ENCODE assay signal across 14 cellular contexts in genomic region chr18:79789901-79790885, GRCh38. TPM values are rescaled to one million over a fixed set of nuclear protein-coding genes. Genes with fewer than 3 reads are reported as not detected.
A peak's percentile ranks its signal among the peaks of the same experiment; 100 is the strongest.
DNase-seq lines count a peak whose midpoint lies in the region; ATAC-seq and TF ChIP-seq lines count a peak whose summit lies in the region.
"Had no signal": no experiment of that assay in that cellular context is flagged by ENCODE, and none has a peak within 500 bp of the region (broad histone marks: within the 10 kb centered on the region; RNA-seq: fewer than 3 reads in every experiment).

No MANE protein-coding gene starts in this region.

- H3K27ac ChIP-seq in osteoblast (ENCODE audit: low read depth, low read length), result peak overlapping the region; percentile 66

- H3K27me3 Mint-ChIP-seq in stimulated activated naive CD8-positive, alpha-beta T cell treated with anti-CD3 and anti-CD28 coated beads, Interleukin-15, amount 100 ng/mL, for 72 hours, result peaks cover 89% of the 10 kb centered on the region
- peaks cover 44% of the 10 kb centered on the region for H3K27me3 Mint-ChIP-seq in WTC11 (ENCODE audit: low read depth)

- H3K9me3 ChIP-seq in osteoblast (ENCODE audit: low read depth, low read length), result no peaks in the 10 kb centered on the region
- H3K9me3 ChIP-seq: heart left ventricle had no signal

- H3K79me2 ChIP-seq in osteoblast (ENCODE audit: insufficient read depth, low read length), result no peaks in the 10 kb centered on the region

- H3K27me3 ChIP-seq in osteoblast (ENCODE audit: insufficient read depth, low read length), result peaks cover 41% of the 10 kb centered on the region

- no peak overlapping the region for H2AFZ ChIP-seq in osteoblast (ENCODE audit: low read length)

- no peak overlapping the region for H3K4me2 ChIP-seq in osteoblast (ENCODE audit: insufficient read depth, low read length)

- H3K36me3 Mint-ChIP-seq in WTC11, result no peaks in the 10 kb centered on the region

- no peaks in the 10 kb centered on the region for H4K20me1 ChIP-seq in osteoblast (ENCODE audit: insufficient read depth, low read length)

- TF ChIP-seq CTCF in osteoblast (IDR thresholded peaks at IDR 0.05; ENCODE audit: extremely low read depth, low read depth, low read length) (no peak), WTC11 (IDR thresholded peaks at IDR 0.05) (no peak)

- H3K9me3 Mint-ChIP-seq in stimulated activated naive CD8-positive, alpha-beta T cell treated with anti-CD3 and anti-CD28 coated beads, Interleukin-15, amount 100 ng/mL, for 72 hours, result no peaks in the 10 kb centered on the region
- no peaks in the 10 kb centered on the region for H3K9me3 Mint-ChIP-seq in WTC11
- H3K9me3 Mint-ChIP-seq: immature natural killer cell had no signal

- no peaks in the 10 kb centered on the region for H3K36me3 ChIP-seq in osteoblast (ENCODE audit: insufficient read depth, low read length)
- H3K36me3 ChIP-seq: heart left ventricle had no signal

- ATAC-seq in GM19395 (IDR thresholded peaks at IDR 0.05; ENCODE audit: unreplicated experiment) (no peak), WTC11 (no peak)
- no peak for ATAC-seq in stimulated activated naive CD8-positive, alpha-beta T cell treated with anti-CD3 and anti-CD28 coated beads, Interleukin-15, amount 100 ng/mL, for 72 hours

- CTCF ChIA-PET in WTC11 (lab: Charles Lee), result no interaction called here

- POLR2A ChIA-PET in WTC11 (lab: Charles Lee), result no interaction called here

- H3K4me1 ChIP-seq in osteoblast (ENCODE audit: insufficient read depth, low read length), result peaks cover 35% of the 10 kb centered on the region

- peaks cover 20% of the 10 kb centered on the region for H3K4me1 Mint-ChIP-seq in stimulated activated naive CD8-positive, alpha-beta T cell treated with anti-CD3 and anti-CD28 coated beads, Interleukin-15, amount 100 ng/mL, for 72 hours
- H3K4me1 Mint-ChIP-seq in WTC11, result 0 out of 2 replicates have a peak, but pooled peaks cover 3% of the 10 kb centered on the region

- peak; percentile 36 for DNase-seq in DMS153 (lab: John Stamatoyannopoulos, UW)
- DNase-seq in NCI-H1436 (lab: John Stamatoyannopoulos, UW), result peak; percentile 75
- DNase-seq in NCI-H748 (lab: John Stamatoyannopoulos, UW; ENCODE audit: unreplicated experiment), result peak; percentile 78
- DNase-seq in osteoblast (ENCODE audit: insufficient read length, low spot score, missing footprints), result peak; percentile 90
- DNase-seq in activated T-cell treated with anti-CD3 and anti-CD28 coated beads, Interleukin-2, amount 50 U/mL, for 1 hour, result no peak
- no peak for DNase-seq in stimulated activated naive CD8-positive, alpha-beta T cell treated with anti-CD3 and anti-CD28 coated beads, Interleukin-15, amount 100 ng/mL, for 72 hours
- no peak for DNase-seq in WTC11 (ENCODE audit: low spot score)
- DNase-seq: activated CD4-positive, alpha-beta T cell treated with anti-CD3 and anti-CD28 coated beads for 48 hours; anterior cingulate cortex; cerebellar nuclear complex; immature natural killer cell had no signal

- no peak overlapping the region for H3K4me3 ChIP-seq in osteoblast (ENCODE audit: insufficient read depth, low read length)

- H3K27ac Mint-ChIP-seq in stimulated activated naive CD8-positive, alpha-beta T cell treated with anti-CD3 and anti-CD28 coated beads, Interleukin-15, amount 100 ng/mL, for 72 hours, result no peak overlapping the region
- no peak overlapping the region for H3K27ac Mint-ChIP-seq in WTC11
- H3K27ac Mint-ChIP-seq: immature natural killer cell had no signal

- no peak overlapping the region for H3K4me3 Mint-ChIP-seq in stimulated activated naive CD8-positive, alpha-beta T cell treated with anti-CD3 and anti-CD28 coated beads, Interleukin-15, amount 100 ng/mL, for 72 hours
- no peak overlapping the region for H3K4me3 Mint-ChIP-seq in WTC11
- H3K4me3 Mint-ChIP-seq: immature natural killer cell had no signal

TF ChIP-seq in WTC11, 78 proteins besides CTCF, POLR2A, EP300 and RAD21 (continues in another document):
- no peak for TF ChIP-seq RELA (CRISPR knock-in tag; IDR thresholded peaks at IDR 0.05; ENCODE audit: borderline replicate concordance)
- no peak for TF ChIP-seq ESRRA (CRISPR knock-in tag; IDR thresholded peaks at IDR 0.05; ENCODE audit: borderline replicate concordance)
- no peak for TF ChIP-seq ZNF121 (CRISPR knock-in tag; IDR thresholded peaks at IDR 0.05)
- TF ChIP-seq ELF4 (CRISPR knock-in tag; IDR thresholded peaks at IDR 0.05; ENCODE audit: low read depth), result no peak
- no peak for TF ChIP-seq ZNF138 (CRISPR knock-in tag; conservative IDR thresholded peaks at IDR 0.05)
- TF ChIP-seq ZNF416 (CRISPR knock-in tag; IDR thresholded peaks at IDR 0.05), result no peak
- no peak for TF ChIP-seq NFYB (CRISPR knock-in tag; conservative IDR thresholded peaks at IDR 0.05; ENCODE audit: low read depth)
- no peak for TF ChIP-seq ZBTB43 (CRISPR knock-in tag; IDR thresholded peaks at IDR 0.05)
- TF ChIP-seq, protein P1, sequence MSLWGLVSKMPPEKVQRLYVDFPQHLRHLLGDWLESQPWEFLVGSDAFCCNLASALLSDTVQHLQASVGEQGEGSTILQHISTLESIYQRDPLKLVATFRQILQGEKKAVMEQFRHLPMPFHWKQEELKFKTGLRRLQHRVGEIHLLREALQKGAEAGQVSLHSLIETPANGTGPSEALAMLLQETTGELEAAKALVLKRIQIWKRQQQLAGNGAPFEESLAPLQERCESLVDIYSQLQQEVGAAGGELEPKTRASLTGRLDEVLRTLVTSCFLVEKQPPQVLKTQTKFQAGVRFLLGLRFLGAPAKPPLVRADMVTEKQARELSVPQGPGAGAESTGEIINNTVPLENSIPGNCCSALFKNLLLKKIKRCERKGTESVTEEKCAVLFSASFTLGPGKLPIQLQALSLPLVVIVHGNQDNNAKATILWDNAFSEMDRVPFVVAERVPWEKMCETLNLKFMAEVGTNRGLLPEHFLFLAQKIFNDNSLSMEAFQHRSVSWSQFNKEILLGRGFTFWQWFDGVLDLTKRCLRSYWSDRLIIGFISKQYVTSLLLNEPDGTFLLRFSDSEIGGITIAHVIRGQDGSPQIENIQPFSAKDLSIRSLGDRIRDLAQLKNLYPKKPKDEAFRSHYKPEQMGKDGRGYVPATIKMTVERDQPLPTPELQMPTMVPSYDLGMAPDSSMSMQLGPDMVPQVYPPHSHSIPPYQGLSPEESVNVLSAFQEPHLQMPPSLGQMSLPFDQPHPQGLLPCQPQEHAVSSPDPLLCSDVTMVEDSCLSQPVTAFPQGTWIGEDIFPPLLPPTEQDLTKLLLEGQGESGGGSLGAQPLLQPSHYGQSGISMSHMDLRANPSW (CRISPR knock-in tag; conservative IDR thresholded peaks at IDR 0.05; ENCODE audit: low read depth), result no peak
- no peak for TF ChIP-seq EMX1 (CRISPR knock-in tag; IDR thresholded peaks at IDR 0.05)
- TF ChIP-seq NR1H2 (CRISPR knock-in tag; IDR thresholded peaks at IDR 0.05), result no peak
- no peak for TF ChIP-seq E2F5 (CRISPR knock-in tag; IDR thresholded peaks at IDR 0.05)
- no peak for TF ChIP-seq ZBTB21 (CRISPR knock-in tag; IDR thresholded peaks at IDR 0.05; ENCODE audit: borderline replicate concordance)
- TF ChIP-seq, protein P2, sequence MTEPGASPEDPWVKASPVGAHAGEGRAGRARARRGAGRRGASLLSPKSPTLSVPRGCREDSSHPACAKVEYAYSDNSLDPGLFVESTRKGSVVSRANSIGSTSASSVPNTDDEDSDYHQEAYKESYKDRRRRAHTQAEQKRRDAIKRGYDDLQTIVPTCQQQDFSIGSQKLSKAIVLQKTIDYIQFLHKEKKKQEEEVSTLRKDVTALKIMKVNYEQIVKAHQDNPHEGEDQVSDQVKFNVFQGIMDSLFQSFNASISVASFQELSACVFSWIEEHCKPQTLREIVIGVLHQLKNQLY (CRISPR knock-in tag; IDR thresholded peaks at IDR 0.05), result no peak
- no peak for TF ChIP-seq MXD4 (CRISPR knock-in tag; IDR thresholded peaks at IDR 0.05; ENCODE audit: borderline replicate concordance)

RNA-seq across cellular contexts. Expression of gene KCNG2, which starts 7.5 kb away (rescaled TPM):
- total RNA-seq in osteoblast (not detected in 2 replicates), WTC11 (2021) (0.34 to 0.62 TPM (median 0.50 TPM) in 3 replicates)
- total RNA-seq: osteocyte had no signal

Comparison
In these comparisons a context has a peak if more than half of its experiments do, and no peak if none do; other contexts are left out.
1. DNase-seq: peak in DMS153 (single experiment), NCI-H1436 (single experiment), NCI-H748 (single experiment) and osteoblast (single experiment); none in activated T-cell treated with anti-CD3 and anti-CD28 coated beads, Interleukin-2, amount 50 U/mL, for 1 hour (single experiment), stimulated activated naive CD8-positive, alpha-beta T cell treated with anti-CD3 and anti-CD28 coated beads, Interleukin-15, amount 100 ng/mL, for 72 hours (0 of 2) and WTC11 (single experiment).